10 cellular contexts compared by ENCODE assay signal in genomic region chr3:117553461-117553860, GRCh38.
A peak's percentile ranks its signal among the peaks of the same experiment; 100 is the strongest.
DNase-seq lines count a peak whose midpoint lies in the region; ATAC-seq, FAIRE-seq and TF ChIP-seq lines count a peak whose summit lies in the region.
"Had no signal": no experiment of that assay in that cellular context is flagged by ENCODE, and none has a peak within 500 bp of the region (broad histone marks: within the 10 kb centered on the region; RNA-seq: fewer than 3 reads in every experiment).

No MANE protein-coding gene starts in this region.

- H3K4me2 ChIP-seq in mammary epithelial cell (ENCODE audit: insufficient read depth, low read depth, low read length), result no peak overlapping the region
- H3K4me2 ChIP-seq in astrocyte (ENCODE audit: low read length), result no peak overlapping the region

- H2AFZ ChIP-seq in mammary epithelial cell (ENCODE audit: low read depth, low read length) (no peak overlapping the region), astrocyte (ENCODE audit: low read depth, low read length) (no peak overlapping the region)

- no peaks in the 10 kb centered on the region for H3K27me3 Mint-ChIP-seq in MCF 10A (ENCODE audit: insufficient read depth, unreplicated experiment)
- H3K27me3 Mint-ChIP-seq in astrocyte (ENCODE audit: low read depth, unreplicated experiment), result no peaks in the 10 kb centered on the region
- H3K27me3 Mint-ChIP-seq in natural killer cell treated with Interleukin-12 subunit alpha and Interleukin-12 subunit beta and Interleukin-15 and Interleukin-18, amount 100 ng/mL, for 72 hours, result no peaks in the 10 kb centered on the region
- H3K27me3 Mint-ChIP-seq: IgD-negative memory B cell had no signal

- H3K36me3 ChIP-seq in mammary epithelial cell (ENCODE audit: insufficient read depth, low read length), result no peaks in the 10 kb centered on the region
- no peaks in the 10 kb centered on the region for H3K36me3 ChIP-seq in astrocyte (ENCODE audit: insufficient read depth, low read length)
- H3K36me3 ChIP-seq in thyroid gland, result no peaks in the 10 kb centered on the region

- POLR2A ChIA-PET in MCF 10A (lab: Yijun Ruan, JAX), result no interaction called here

- 45% methylated on average over 2 of the region's 2 CpGs for WGBS in mammary epithelial cell (ENCODE audit: low coverage, missing lambda C conversion rate)
- WGBS in thyroid gland, 2 donors, result 76 to 77% methylated on average over 2 of the region's 2 CpGs

- peak; percentile 37 for FAIRE-seq in astrocyte (lab: Jason Lieb, UNC)

- in situ Hi-C loops in mammary epithelial cell (cut with MboI; ENCODE audit: low sequenced_read_pairs in 2 of 2), result no loop called here

- TF ChIP-seq POLR2A in thyroid gland (IDR thresholded peaks at IDR 0.05), result no peak

- H3K9me3 ChIP-seq in mammary epithelial cell (replicated peaks; ENCODE audit: insufficient read depth, low read length) (peaks cover 4% of the 10 kb centered on the region), astrocyte (ENCODE audit: insufficient read depth, low read depth, low read length) (no peaks in the 10 kb centered on the region), thyroid gland (no peaks in the 10 kb centered on the region)

- peak; percentile 94 for ATAC-seq in HG03097 (IDR thresholded peaks at IDR 0.05; ENCODE audit: low FRiP score, unreplicated experiment)
- no peak for ATAC-seq in natural killer cell treated with Interleukin-12 subunit alpha and Interleukin-12 subunit beta and Interleukin-15 and Interleukin-18, amount 100 ng/mL, for 72 hours

- BruUV-seq in MCF 10A (replicated peaks; lab: Mats Ljungman, UMichigan) (no TSS peak), mammary epithelial cell (replicated peaks; lab: Mats Ljungman, UMichigan) (no TSS peak)

- CTCF ChIA-PET in MCF 10A (lab: Yijun Ruan, JAX), result interaction anchor here (1.3 kb wide), 1 partner anchor 29 kb away, joined by 4 read pairs; no protein-coding TSS in a partner anchor
- CTCF ChIA-PET in mammary epithelial cell (lab: Charles Lee; ENCODE audit: low non-redundant PET), result no interaction called here

- TF ChIP-seq CTCF in MCF 10A (IDR thresholded peaks at IDR 0.05; ENCODE audit: unreplicated experiment) (no peak), mammary epithelial cell (conservative IDR thresholded peaks at IDR 0.05 in 1 of 2, IDR thresholded peaks at IDR 0.05 in 1 of 2; ENCODE audit: extremely low read depth in 1 of 2, insufficient read depth in 1 of 2, low read depth in 1 of 2, low read length in 2 of 2) (no peak), astrocyte (IDR thresholded peaks at IDR 0.05; ENCODE audit: insufficient read depth, low read depth, low read length) (no peak), thyroid gland (IDR thresholded peaks at IDR 0.05) (no peak)

- intact Hi-C loops in MCF 10A (cut with micrococcal nuclease) (no loop called here), mammary epithelial cell (cut with micrococcal nuclease) (no loop called here), thyroid gland (cut with DNase I) (no loop called here)

- H3K9ac ChIP-seq in mammary epithelial cell (ENCODE audit: insufficient read depth, low read length) (no peak overlapping the region), astrocyte (ENCODE audit: low read length) (no peak overlapping the region)

- H3K4me3 Mint-ChIP-seq in MCF 10A (ENCODE audit: unreplicated experiment) (no peak overlapping the region), astrocyte (ENCODE audit: unreplicated experiment) (no peak overlapping the region)
- H3K4me3 Mint-ChIP-seq in natural killer cell treated with Interleukin-12 subunit alpha and Interleukin-12 subunit beta and Interleukin-15 and Interleukin-18, amount 100 ng/mL, for 72 hours, result no peak overlapping the region
- H3K4me3 Mint-ChIP-seq: IgD-negative memory B cell had no signal

- H3K79me2 ChIP-seq in mammary epithelial cell (ENCODE audit: insufficient read depth, low read length), result no peaks in the 10 kb centered on the region
- no peaks in the 10 kb centered on the region for H3K79me2 ChIP-seq in astrocyte (ENCODE audit: insufficient read depth, low read length)

- H3K9me3 Mint-ChIP-seq in MCF 10A (ENCODE audit: unreplicated experiment) (peaks cover 6% of the 10 kb centered on the region), astrocyte (ENCODE audit: unreplicated experiment) (peaks cover 3% of the 10 kb centered on the region)
- H3K9me3 Mint-ChIP-seq in natural killer cell treated with Interleukin-12 subunit alpha and Interleukin-12 subunit beta and Interleukin-15 and Interleukin-18, amount 100 ng/mL, for 72 hours, result peaks cover 5% of the 10 kb centered on the region

- H3K27me3 ChIP-seq in mammary epithelial cell (ENCODE audit: insufficient read depth, low read length), result no peaks in the 10 kb centered on the region
- H3K27me3 ChIP-seq in astrocyte (ENCODE audit: insufficient read depth, low read length), result no peaks in the 10 kb centered on the region
- H3K27me3 ChIP-seq in thyroid gland, result no peaks in the 10 kb centered on the region

- H3K36me3 Mint-ChIP-seq in MCF 10A (ENCODE audit: insufficient read depth, unreplicated experiment), result no peaks in the 10 kb centered on the region
- H3K36me3 Mint-ChIP-seq in astrocyte (ENCODE audit: low read depth, unreplicated experiment), result no peaks in the 10 kb centered on the region
- no peaks in the 10 kb centered on the region for H3K36me3 Mint-ChIP-seq in natural killer cell treated with Interleukin-12 subunit alpha and Interleukin-12 subunit beta and Interleukin-15 and Interleukin-18, amount 100 ng/mL, for 72 hours
- H3K36me3 Mint-ChIP-seq: IgD-negative memory B cell had no signal

- H3K27ac ChIP-seq in mammary epithelial cell (ENCODE audit: insufficient read depth, low read depth, low read length) (no peak overlapping the region), astrocyte (ENCODE audit: low read depth, low read length) (no peak overlapping the region), thyroid gland (no peak overlapping the region)

- no peak overlapping the region for H3K27ac Mint-ChIP-seq in MCF 10A (ENCODE audit: low read depth, unreplicated experiment)
- H3K27ac Mint-ChIP-seq in astrocyte (ENCODE audit: unreplicated experiment), result peak overlapping the region; percentile 27
- H3K27ac Mint-ChIP-seq in natural killer cell treated with Interleukin-12 subunit alpha and Interleukin-12 subunit beta and Interleukin-15 and Interleukin-18, amount 100 ng/mL, for 72 hours, result no peak overlapping the region
- H3K27ac Mint-ChIP-seq: IgD-negative memory B cell had no signal

- H3K4me3 ChIP-seq in mammary epithelial cell (replicated peaks in 1 of 3; ENCODE audit: insufficient read depth in 1 of 3, low read depth in 2 of 3, low read length in 3 of 3) (no peak overlapping the region), astrocyte (ENCODE audit: insufficient read depth, low read depth, low read length) (no peak overlapping the region), thyroid gland (replicated peaks in 1 of 3) (no peak overlapping the region)

- dilution Hi-C loops in mammary epithelial cell (cut with HindIII; ENCODE audit: low sequenced_read_pairs), result no loop called here

- DNase-seq in MCF 10A (ENCODE audit: unreplicated experiment) (peak; percentile 20), mammary epithelial cell (no peak), astrocyte (ENCODE audit: low read depth) (peak; percentile 59), HT-29 (ENCODE audit: low spot score) (no peak), thyroid gland (no peak), SK-N-DZ (ENCODE audit: low spot score) (no peak)
- DNase-seq in natural killer cell treated with Interleukin-12 subunit alpha and Interleukin-12 subunit beta and Interleukin-15 and Interleukin-18, amount 100 ng/mL, for 72 hours (ENCODE audit: low spot score), result no peak
- DNase-seq: dermis blood vessel endothelial cell had no signal

- H4K20me1 ChIP-seq in mammary epithelial cell (ENCODE audit: insufficient read depth, low read length), result no peaks in the 10 kb centered on the region
- H4K20me1 ChIP-seq in astrocyte (ENCODE audit: insufficient read depth, low read length), result no peaks in the 10 kb centered on the region

- no peaks in the 10 kb centered on the region for H3K4me1 ChIP-seq in mammary epithelial cell (ENCODE audit: insufficient read depth, low read length)
- H3K4me1 ChIP-seq in astrocyte (ENCODE audit: insufficient read depth, low read length), result peaks cover 3% of the 10 kb centered on the region
- H3K4me1 ChIP-seq in thyroid gland, result no peaks in the 10 kb centered on the region

- peaks cover 8% of the 10 kb centered on the region for H3K4me1 Mint-ChIP-seq in MCF 10A (ENCODE audit: insufficient read depth, unreplicated experiment)
- H3K4me1 Mint-ChIP-seq in astrocyte (ENCODE audit: low read depth, unreplicated experiment), result peaks cover 18% of the 10 kb centered on the region
- no peaks in the 10 kb centered on the region for H3K4me1 Mint-ChIP-seq in natural killer cell treated with Interleukin-12 subunit alpha and Interleukin-12 subunit beta and Interleukin-15 and Interleukin-18, amount 100 ng/mL, for 72 hours (ENCODE audit: low read depth in 2 of 2)

Comparison
In these comparisons a context has a peak if more than half of its experiments do, and no peak if none do; other contexts are left out.
1. DNase-seq: peak in MCF 10A (single experiment) and astrocyte (single experiment); none in mammary epithelial cell (single experiment), HT-29 (single experiment), thyroid gland (0 of 2), natural killer cell treated with Interleukin-12 subunit alpha and Interleukin-12 subunit beta and Interleukin-15 and Interleukin-18, amount 100 ng/mL, for 72 hours (single experiment) and SK-N-DZ (single experiment).